In the genomic region with DNA sequence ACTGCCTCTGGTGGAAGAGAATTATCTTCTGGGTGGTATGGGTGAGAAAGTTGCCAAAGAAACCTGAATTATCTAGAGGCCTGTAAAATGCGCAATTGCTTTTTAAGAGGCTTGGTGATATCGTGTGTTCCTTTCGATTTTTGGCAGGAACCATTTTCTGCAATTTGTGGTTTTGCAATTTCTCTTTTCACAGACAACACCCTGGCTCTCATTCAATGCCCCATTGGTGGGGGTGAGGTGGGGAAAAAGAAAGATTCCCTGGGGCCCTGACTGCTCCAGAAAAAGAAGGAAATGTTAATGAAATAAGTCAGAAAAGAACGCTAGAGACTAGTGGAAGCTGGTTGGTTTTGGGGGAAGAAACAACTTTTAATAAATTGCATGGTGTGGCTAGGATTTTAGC, we compare ENCODE assay signal across 15 cellular contexts.
DNase-seq lines count a peak whose midpoint lies in the region; TF ChIP-seq lines count a peak whose summit lies in the region.
"Had no signal": no experiment of that assay in that cellular context is flagged by ENCODE, and none has a peak within 500 bp of the region (broad histone marks: within the 10 kb centered on the region; RNA-seq: fewer than 3 reads in every experiment).

No MANE protein-coding gene starts in this region.

- H3K27me3 Mint-ChIP-seq in HFFc6 (ENCODE audit: insufficient read depth): no peaks in the 10 kb centered on the region
- H3K27me3 Mint-ChIP-seq in activated naive CD4-positive, alpha-beta T cell treated with anti-CD3 and anti-CD28 coated beads for 36 hours (ENCODE audit: low read depth): peaks cover 4% of the 10 kb centered on the region
- H3K27me3 Mint-ChIP-seq: activated naive CD8-positive, alpha-beta T cell treated with anti-CD3 and anti-CD28 coated beads, Interleukin-2, amount 50 U/mL, for 24 hours; T-helper 17 cell had no signal

- intact Hi-C loops in activated naive CD4-positive, alpha-beta T cell treated with anti-CD3 and anti-CD28 coated beads for 36 hours (cut with micrococcal nuclease): no loop called here

- peak; percentile 14 for DNase-seq in BJ (ENCODE audit: low read depth)
- no peak for DNase-seq in HFFc6
- DNase-seq in astrocyte of the spinal cord (ENCODE audit: low read depth, low spot score): peak; percentile 32
- peak; percentile 69 for DNase-seq in myocyte (ENCODE audit: low read depth)
- DNase-seq in activated naive CD4-positive, alpha-beta T cell treated with anti-CD3 and anti-CD28 coated beads for 36 hours: no peak
- no peak for DNase-seq in WERI-Rb-1
- no peak for DNase-seq in glomerular visceral epithelial cell (ENCODE audit: extremely low spot score)
- no peak for DNase-seq in AML-193 (lab: John Stamatoyannopoulos, UW)
- DNase-seq: activated CD4-positive, alpha-beta T cell treated with anti-CD3 and anti-CD28 coated beads for 4 hours; activated naive CD8-positive, alpha-beta T cell treated with anti-CD3 and anti-CD28 coated beads, Interleukin-2, amount 50 U/mL, for 24 hours; activated T-cell treated with anti-CD3 and anti-CD28 coated beads, Interleukin-2, amount 50 U/mL, for 24 hours; NCI-H2081 treated with DMSO at 0.1 percent for 48 hours; NCI-H748 treated with DMSO at 0.1 percent for 48 hours; stimulated activated naive CD4-positive, alpha-beta T cell; T-helper 17 cell had no signal

- peaks cover 5% of the 10 kb centered on the region; the same call in 1 of the 2 replicates for H3K36me3 Mint-ChIP-seq in HFFc6 (ENCODE audit: low read depth)
- no peaks in the 10 kb centered on the region for H3K36me3 Mint-ChIP-seq in activated naive CD4-positive, alpha-beta T cell treated with anti-CD3 and anti-CD28 coated beads for 36 hours (ENCODE audit: low read depth)

- CTCF ChIA-PET in BJ (lab: Yijun Ruan, JAX): interaction anchor here (0.8 kb wide), 1 partner anchor 89 kb away, joined by 3 read pairs; no protein-coding TSS in a partner anchor
- CTCF ChIA-PET in activated naive CD4-positive, alpha-beta T cell treated with anti-CD3 and anti-CD28 coated beads for 36 hours (lab: Charles Lee): interaction anchor here (0.6 kb wide), 1 partner anchor 271 kb away, joined by 6 read pairs; no protein-coding TSS in a partner anchor

- no peaks in the 10 kb centered on the region for H3K9me3 ChIP-seq in WERI-Rb-1 (ENCODE audit: severe bottlenecking)

- H3K27ac Mint-ChIP-seq in HFFc6: peak overlapping the region; percentile 71
- no peak overlapping the region for H3K27ac Mint-ChIP-seq in activated naive CD4-positive, alpha-beta T cell treated with anti-CD3 and anti-CD28 coated beads for 36 hours
- H3K27ac Mint-ChIP-seq: activated naive CD8-positive, alpha-beta T cell treated with anti-CD3 and anti-CD28 coated beads, Interleukin-2, amount 50 U/mL, for 24 hours; activated T-cell treated with anti-CD3 and anti-CD28 coated beads, Interleukin-2, amount 50 U/mL, for 24 hours; T-helper 17 cell had no signal

- peaks cover 9% of the 10 kb centered on the region for H3K9me3 Mint-ChIP-seq in HFFc6
- no peaks in the 10 kb centered on the region for H3K9me3 Mint-ChIP-seq in activated naive CD4-positive, alpha-beta T cell treated with anti-CD3 and anti-CD28 coated beads for 36 hours
- H3K9me3 Mint-ChIP-seq: activated naive CD8-positive, alpha-beta T cell treated with anti-CD3 and anti-CD28 coated beads, Interleukin-2, amount 50 U/mL, for 24 hours; activated T-cell treated with anti-CD3 and anti-CD28 coated beads, Interleukin-2, amount 50 U/mL, for 24 hours had no signal

- H3K4me3 Mint-ChIP-seq in HFFc6: peak overlapping the region; percentile 76
- H3K4me3 Mint-ChIP-seq in activated naive CD4-positive, alpha-beta T cell treated with anti-CD3 and anti-CD28 coated beads for 36 hours: no peak overlapping the region
- H3K4me3 Mint-ChIP-seq: activated naive CD8-positive, alpha-beta T cell treated with anti-CD3 and anti-CD28 coated beads, Interleukin-2, amount 50 U/mL, for 24 hours; activated T-cell treated with anti-CD3 and anti-CD28 coated beads, Interleukin-2, amount 50 U/mL, for 24 hours; T-helper 17 cell had no signal

- POLR2A ChIA-PET in BJ (lab: Charles Lee): no interaction called here

- H3K36me3 ChIP-seq in BJ (ENCODE audit: control insufficient read depth, insufficient read depth, low read length) (no peaks in the 10 kb centered on the region), WERI-Rb-1 (no peaks in the 10 kb centered on the region)

- TF ChIP-seq CTCF in BJ (IDR thresholded peaks at IDR 0.05; ENCODE audit: insufficient read depth, low read depth, low read length) (no peak), HFFc6 (IDR thresholded peaks at IDR 0.05) (no peak), astrocyte of the spinal cord (IDR thresholded peaks at IDR 0.05; ENCODE audit: low read depth, low read length) (no peak), WERI-Rb-1 (IDR thresholded peaks at IDR 0.05; ENCODE audit: low read depth, low read length) (no peak)

- H3K4me1 Mint-ChIP-seq in HFFc6 (ENCODE audit: low read depth): peaks cover 34% of the 10 kb centered on the region
- H3K4me1 Mint-ChIP-seq in activated naive CD4-positive, alpha-beta T cell treated with anti-CD3 and anti-CD28 coated beads for 36 hours (ENCODE audit: low read depth): no peaks in the 10 kb centered on the region
- H3K4me1 Mint-ChIP-seq: activated naive CD8-positive, alpha-beta T cell treated with anti-CD3 and anti-CD28 coated beads, Interleukin-2, amount 50 U/mL, for 24 hours; T-helper 17 cell had no signal

- H3K4me3 ChIP-seq in BJ (ENCODE audit: low read depth, low read length) (no peak overlapping the region), astrocyte of the spinal cord (ENCODE audit: low read depth, low read length) (no peak overlapping the region), WERI-Rb-1 (ENCODE audit: low read depth, low read length) (no peak overlapping the region)

- H3K27me3 ChIP-seq in BJ (ENCODE audit: control insufficient read depth, insufficient read depth, low read length) (no peaks in the 10 kb centered on the region), WERI-Rb-1 (ENCODE audit: insufficient read depth, low read depth, severe bottlenecking) (no peaks in the 10 kb centered on the region)

- no peak overlapping the region for H3K27ac ChIP-seq in WERI-Rb-1

- in situ Hi-C loops in astrocyte of the spinal cord (cut with HindIII; ENCODE audit: low sequenced_read_pairs): no loop called here

Comparison
In these comparisons a context has a peak if more than half of its experiments do, and no peak if none do; other contexts are left out.
1. DNase-seq: peak in BJ (single experiment), astrocyte of the spinal cord (single experiment) and myocyte (single experiment); none in HFFc6 (single experiment), activated naive CD4-positive, alpha-beta T cell treated with anti-CD3 and anti-CD28 coated beads for 36 hours (single experiment), WERI-Rb-1 (single experiment), glomerular visceral epithelial cell (single experiment) and AML-193 (0 of 2).